Comparison of ENCODE assay signal across 1 cellular context in genomic region chr14:33837943-33838683, GRCh38.
TF ChIP-seq lines count a peak whose summit lies in the region.

No MANE protein-coding gene starts in this region.

TF ChIP-seq in K562, 482 proteins besides CTCF, POLR2A, EP300 and RAD21 (continued from another document):
- TF ChIP-seq HES1 (IDR thresholded peaks at IDR 0.05; ENCODE audit: low read depth) (no peak), DIDO1 (tag; IDR thresholded peaks at IDR 0.05; ENCODE audit: low read depth) (no peak), SRF (CRISPR knock-in tag; IDR thresholded peaks at IDR 0.05) (no peak), YBX1 (IDR thresholded peaks at IDR 0.05) (no peak)
